24 cellular contexts compared by ENCODE assay signal in genomic region chr5:74325866-74326265, GRCh38.
DNase-seq lines count a peak whose midpoint lies in the region; ATAC-seq, FAIRE-seq and TF ChIP-seq lines count a peak whose summit lies in the region.
"Had no signal": no experiment of that assay in that cellular context is flagged by ENCODE, and none has a peak within 500 bp of the region (broad histone marks: within the 10 kb centered on the region; RNA-seq: fewer than 3 reads in every experiment).

No MANE protein-coding gene starts in this region.

- H3K27me3 ChIP-seq in bronchial epithelial cell (ENCODE audit: control insufficient read depth, insufficient read depth, low read length) (no peaks in the 10 kb centered on the region), mesenchymal stem cell (ENCODE audit: control insufficient read depth in 1 of 2, insufficient read depth in 1 of 2, low read length in 2 of 2) (no peaks in the 10 kb centered on the region)

- no peak overlapping the region for H3K18ac ChIP-seq in mesenchymal stem cell (ENCODE audit: low read depth in 1 of 2, low read length in 2 of 2)

- peak overlapping the region; percentile 44 for H2AK5ac ChIP-seq in mesenchymal stem cell (ENCODE audit: low read length, severe bottlenecking)

- no peak overlapping the region for H3K14ac ChIP-seq in mesenchymal stem cell (ENCODE audit: low read length in 2 of 2)

- ATAC-seq in GM18517 (IDR thresholded peaks at IDR 0.05; ENCODE audit: unreplicated experiment): no peak
- ATAC-seq: GM23338, heart left ventricle had no signal

- no peak overlapping the region for H3K4me2 ChIP-seq in mesenchymal stem cell (ENCODE audit: low read length, poor library complexity, severe bottlenecking)

- no peak overlapping the region for H3K27ac ChIP-seq in mesenchymal stem cell (ENCODE audit: low read length, poor library complexity, severe bottlenecking)
- H3K27ac ChIP-seq: heart left ventricle, skin epidermis had no signal

- no peak for TF ChIP-seq CTCF in bronchial epithelial cell (IDR thresholded peaks at IDR 0.05; ENCODE audit: insufficient read depth, low read length, severe bottlenecking)

- no peaks in the 10 kb centered on the region for H3K9me3 ChIP-seq in mesenchymal stem cell (ENCODE audit: control insufficient read depth, low read length)
- H3K9me3 ChIP-seq: heart left ventricle had no signal

- no peak overlapping the region for H2BK120ac ChIP-seq in mesenchymal stem cell (ENCODE audit: low read depth, low read length)

- no peak overlapping the region for H2BK15ac ChIP-seq in mesenchymal stem cell (ENCODE audit: low read depth, poor library complexity, severe bottlenecking)

- H3K36me3 ChIP-seq in bronchial epithelial cell (ENCODE audit: control insufficient read depth, insufficient read depth, low read length) (no peaks in the 10 kb centered on the region), mesenchymal stem cell (ENCODE audit: control insufficient read depth in 1 of 2, insufficient read depth in 2 of 2, low read depth in 1 of 2, low read length in 2 of 2) (no peaks in the 10 kb centered on the region)
- H3K36me3 ChIP-seq: heart left ventricle had no signal

- no peak overlapping the region for H3K4me3 ChIP-seq in bronchial epithelial cell (ENCODE audit: low read depth, low read length)
- no peak overlapping the region for H3K4me3 ChIP-seq in mesenchymal stem cell (ENCODE audit: insufficient read depth in 1 of 2, low read depth in 1 of 2, low read length in 2 of 2)
- H3K4me3 ChIP-seq: GM23338, heart left ventricle, skin epidermis had no signal

- no peaks in the 10 kb centered on the region for H3K79me1 ChIP-seq in mesenchymal stem cell (replicated peaks; ENCODE audit: low read length, poor library complexity, severe bottlenecking)

- peaks cover 6% of the 10 kb centered on the region for H3K4me1 ChIP-seq in mesenchymal stem cell (ENCODE audit: control insufficient read depth, insufficient read depth, low read depth, low read length)
- H3K4me1 ChIP-seq: heart left ventricle had no signal

- FAIRE-seq in bronchial epithelial cell (lab: Jason Lieb, UNC): no peak
- FAIRE-seq: A204.1 had no signal

- H3K4ac ChIP-seq in mesenchymal stem cell (ENCODE audit: low read depth in 1 of 2, low read length in 2 of 2): no peak overlapping the region

- H4K91ac ChIP-seq in mesenchymal stem cell (ENCODE audit: low read length): no peak overlapping the region

- no peak overlapping the region for H2BK5ac ChIP-seq in mesenchymal stem cell (ENCODE audit: low read depth, low read length, poor library complexity, severe bottlenecking)

- WGBS in mesenchymal stem cell: 83% methylated on average over 2 of the region's 2 CpGs

- DNase-seq in AG08395 (ENCODE audit: low spot score): peak; percentile 10
- peak; percentile 44 for DNase-seq in HPDE6-E6E7 (ENCODE audit: extremely low spot score)
- DNase-seq in bronchial epithelial cell (ENCODE audit: low read depth): peak; percentile 85
- DNase-seq in mesenchymal stem cell: peak; percentile 16
- no peak for DNase-seq in DMS153 (lab: John Stamatoyannopoulos, UW)
- DNase-seq in amygdala (lab: John Stamatoyannopoulos, UW): no peak
- DNase-seq in COLO668 (lab: John Stamatoyannopoulos, UW; ENCODE audit: unreplicated experiment): no peak
- DNase-seq: activated T-cell treated with anti-CD3 and anti-CD28 coated beads for 4 hours; amniotic stem cell; CD4-positive, CD25-positive, alpha-beta regulatory T cell; cerebellar nuclear complex; DMS79 treated with DMSO at 0.1 percent for 48 hours; effector memory CD4-positive, alpha-beta T cell; heart left ventricle; NCI-H1417 treated with DMSO at 0.1 percent for 48 hours; NCI-H2171; NCI-H748 treated with DMSO at 0.1 percent for 48 hours; nephron progenitor cell; SIG-M5; stimulated activated CD4-positive, alpha-beta T cell treated with anti-CD3 and anti-CD28 coated beads, Interleukin-4, amount 100 ng/mL, for 1 hour had no signal

- H2AFZ ChIP-seq in mesenchymal stem cell (ENCODE audit: low read depth, low read length): no peak overlapping the region

- no peak overlapping the region for H3K23ac ChIP-seq in mesenchymal stem cell (ENCODE audit: low read length in 2 of 2)

- H4K8ac ChIP-seq in mesenchymal stem cell (ENCODE audit: low read length): no peak overlapping the region

- no peak overlapping the region for H3K9ac ChIP-seq in mesenchymal stem cell (ENCODE audit: low read length)

- H2BK12ac ChIP-seq in mesenchymal stem cell (ENCODE audit: low read length in 2 of 2): no peak overlapping the region

Comparison
In these comparisons a context has a peak if more than half of its experiments do, and no peak if none do; other contexts are left out.
1. DNase-seq: peak in AG08395 (single experiment), HPDE6-E6E7 (single experiment), bronchial epithelial cell (single experiment) and mesenchymal stem cell (single experiment); none in DMS153 (single experiment), amygdala (0 of 56) and COLO668 (single experiment).